19 cellular contexts compared by ENCODE assay signal in the genomic region with DNA sequence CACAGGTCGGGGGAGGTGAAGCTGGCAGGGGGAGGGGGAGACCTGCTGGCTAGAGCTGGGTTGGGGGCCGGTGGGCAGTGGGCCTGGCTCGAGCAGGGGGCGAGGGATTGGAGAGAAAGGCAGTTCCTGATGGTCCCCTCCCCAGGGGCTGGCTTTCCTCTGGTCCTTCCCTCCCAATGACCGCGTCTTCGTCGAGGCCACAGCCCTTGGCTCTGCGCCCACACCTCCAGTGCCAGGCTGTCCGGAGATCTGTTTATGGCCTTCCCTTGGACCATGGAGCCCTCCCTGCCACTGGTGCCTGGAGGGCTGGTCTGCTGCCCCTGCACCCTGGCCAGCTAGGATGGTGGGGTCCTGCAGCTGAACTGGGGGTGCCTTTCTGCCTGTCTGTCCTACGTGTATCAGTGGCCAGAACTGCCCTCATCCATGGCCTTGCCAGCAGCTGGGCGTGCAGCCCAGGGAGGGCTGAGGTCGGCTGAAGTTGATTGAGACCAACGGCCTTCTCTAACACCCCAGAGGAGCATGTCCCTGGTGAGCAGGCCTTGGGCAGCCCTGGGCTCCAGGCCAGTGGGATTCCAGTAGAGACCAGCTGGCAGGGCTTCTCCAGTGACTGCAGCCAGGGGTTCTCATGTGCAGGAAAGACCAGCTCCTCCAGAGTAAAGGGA. TPM values are rescaled to one million over a fixed set of nuclear protein-coding genes. Genes with fewer than 3 reads are reported as not detected.
A peak's percentile ranks its signal among the peaks of the same experiment; 100 is the strongest.
DNase-seq lines count a peak whose midpoint lies in the region; ATAC-seq and TF ChIP-seq lines count a peak whose summit lies in the region.
"Had no signal": no experiment of that assay in that cellular context is flagged by ENCODE, and none has a peak within 500 bp of the region (broad histone marks: within the 10 kb centered on the region; RNA-seq: fewer than 3 reads in every experiment).

No MANE protein-coding gene starts in this region.

- H3K36me3 Mint-ChIP-seq in endodermal cell (ENCODE audit: low read depth): peaks cover 14% of the 10 kb centered on the region
- H3K36me3 Mint-ChIP-seq: activated naive CD4-positive, alpha-beta T cell treated with anti-CD3 and anti-CD28 coated beads, Interleukin-2, amount 50 U/mL, for 72 hours; mesothelial cell of epicardium had no signal

- no peak for ATAC-seq in HG03139 (IDR thresholded peaks at IDR 0.05; ENCODE audit: unreplicated experiment)
- ATAC-seq: activated naive CD4-positive, alpha-beta T cell treated with anti-CD3 and anti-CD28 coated beads, Interleukin-2, amount 50 U/mL, for 72 hours; stimulated activated naive B cell treated with anti-CD40 and anti-IgM and Interleukin-4, amounts not matched to agents 10 μg/mL and 1 μg/mL and 100 μg/mL, for 72 hours had no signal

- no peaks in the 10 kb centered on the region for H4K20me1 ChIP-seq in Karpas-422 (ENCODE audit: insufficient read depth, low read depth, low read length)

- H2AFZ ChIP-seq in Karpas-422 (ENCODE audit: low read length): no peak overlapping the region

- H3K9me2 ChIP-seq in Karpas-422 (replicated peaks; ENCODE audit: insufficient read depth, low read length): no peaks in the 10 kb centered on the region

- H3K4me3 ChIP-seq in Karpas-422 (ENCODE audit: low read length) (peak overlapping the region; percentile 14; the same call in 1 of the 2 replicates), coronary artery (peak overlapping the region; percentile 42), endodermal cell (ENCODE audit: low read length) (no peak overlapping the region)
- H3K4me3 ChIP-seq: esophagus muscularis mucosa, HAP-1, SK-N-MC had no signal

- peaks cover 47% of the 10 kb centered on the region for H3K79me2 ChIP-seq in Karpas-422 (ENCODE audit: low read length)

- H3K9me3 ChIP-seq in Karpas-422 (ENCODE audit: low read length) (no peaks in the 10 kb centered on the region), endodermal cell (ENCODE audit: control insufficient read depth, low read length) (no peaks in the 10 kb centered on the region)
- H3K9me3 ChIP-seq: esophagus muscularis mucosa, HAP-1 had no signal

- no peaks in the 10 kb centered on the region for H3K9me3 Mint-ChIP-seq in endodermal cell
- H3K9me3 Mint-ChIP-seq: activated naive CD4-positive, alpha-beta T cell treated with anti-CD3 and anti-CD28 coated beads, Interleukin-2, amount 50 U/mL, for 72 hours; mesothelial cell of epicardium had no signal

- peaks cover 85% of the 10 kb centered on the region for H3K4me1 ChIP-seq in Karpas-422 (ENCODE audit: low read length)
- H3K4me1 ChIP-seq in endodermal cell (ENCODE audit: control insufficient read depth, insufficient read depth, low read length): no peaks in the 10 kb centered on the region
- H3K4me1 ChIP-seq: HAP-1 had no signal

- peaks cover 5% of the 10 kb centered on the region for H3K4me1 Mint-ChIP-seq in endodermal cell
- H3K4me1 Mint-ChIP-seq: mesothelial cell of epicardium had no signal

- TF ChIP-seq CTCF in coronary artery (IDR thresholded peaks at IDR 0.05) (no peak), endodermal cell (conservative IDR thresholded peaks at IDR 0.05) (no peak)

- DNase-seq in Karpas-422 (no peak), coronary artery (ENCODE audit: low spot score) (no peak), substantia nigra (lab: John Stamatoyannopoulos, UW) (peak in 40 of 49 donors; percentile 13 to 78 (median 49)), DMS153 treated with DMSO at 0.1 percent for 48 hours (lab: John Stamatoyannopoulos, UW; ENCODE audit: unreplicated experiment) (no peak), endodermal cell (no peak), activated T-cell treated with anti-CD3 and anti-CD28 coated beads for 4 hours (no peak)
- DNase-seq: GF-D8; MM.1S; stimulated activated CD4-positive, alpha-beta T cell treated with anti-CD3 and anti-CD28 coated beads, Interleukin-4, amount 100 ng/mL, for 1 hour; stimulated activated naive B cell treated with anti-CD40 and anti-IgM and Interleukin-4, amounts not matched to agents 10 μg/mL and 1 μg/mL and 100 μg/mL, for 72 hours had no signal

- H3K9ac ChIP-seq in Karpas-422 (ENCODE audit: low read length) (peak overlapping the region; percentile 59), endodermal cell (ENCODE audit: extremely low read depth, low read length, poor library complexity, severe bottlenecking) (no peak overlapping the region)

- no peak overlapping the region for H3K27ac Mint-ChIP-seq in endodermal cell
- H3K27ac Mint-ChIP-seq: mesothelial cell of epicardium; progenitor cell of endocrine pancreas; stimulated activated naive B cell treated with anti-CD40 and anti-IgM and Interleukin-4, amounts not matched to agents 10 μg/mL and 1 μg/mL and 100 μg/mL, for 72 hours had no signal

- peaks cover 9% of the 10 kb centered on the region for H3K36me3 ChIP-seq in Karpas-422 (ENCODE audit: insufficient read depth, low read length)
- peaks cover 9% of the 10 kb centered on the region for H3K36me3 ChIP-seq in endodermal cell (ENCODE audit: control insufficient read depth, insufficient read depth, low read length)
- H3K36me3 ChIP-seq: HAP-1 had no signal

- no peaks in the 10 kb centered on the region for H3K27me3 Mint-ChIP-seq in endodermal cell (ENCODE audit: insufficient read depth)
- H3K27me3 Mint-ChIP-seq: progenitor cell of endocrine pancreas; stimulated activated naive B cell treated with anti-CD40 and anti-IgM and Interleukin-4, amounts not matched to agents 10 μg/mL and 1 μg/mL and 100 μg/mL, for 72 hours had no signal

- H3K27ac ChIP-seq in Karpas-422 (ENCODE audit: low read length) (peak overlapping the region; percentile 97), coronary artery (peak overlapping the region; percentile 67 to 68), layer of hippocampus (ENCODE audit: low read depth, low read length) (peak overlapping the region; percentile 64), substantia nigra (ENCODE audit: low read depth, low read length, poor library complexity, severe bottlenecking) (peak overlapping the region; percentile 88), endodermal cell (ENCODE audit: low read depth, low read length) (no peak overlapping the region)
- H3K27ac ChIP-seq: SK-N-MC, VCaP had no signal

- 93 to 95% methylated on average over 7 to 14 of the region's 14 CpGs for WGBS in endodermal cell (ENCODE audit: insufficient coverage in 1 of 2, insufficient read length in 1 of 2), 2 experiments

- H3K4me2 ChIP-seq in Karpas-422 (ENCODE audit: low read depth, low read length, poor library complexity, severe bottlenecking): peak overlapping the region; percentile 64

- H3K4me3 Mint-ChIP-seq in endodermal cell: no peak overlapping the region
- H3K4me3 Mint-ChIP-seq: mesothelial cell of epicardium; stimulated activated naive B cell treated with anti-CD40 and anti-IgM and Interleukin-4, amounts not matched to agents 10 μg/mL and 1 μg/mL and 100 μg/mL, for 72 hours had no signal

- no peaks in the 10 kb centered on the region for H3K27me3 ChIP-seq in Karpas-422 (ENCODE audit: low read length)
- H3K27me3 ChIP-seq in layer of hippocampus (ENCODE audit: control insufficient read depth, insufficient read depth, low read length): no peaks in the 10 kb centered on the region
- H3K27me3 ChIP-seq in endodermal cell (ENCODE audit: control insufficient read depth, insufficient read depth, low read length, poor library complexity, severe bottlenecking): no peaks in the 10 kb centered on the region
- H3K27me3 ChIP-seq: esophagus muscularis mucosa had no signal

RNA-seq across cellular contexts. Expression of gene TANGO2, which starts 12.3 kb away (rescaled TPM):
- total RNA-seq in Karpas-422 (2014; rRNA removed; shearing (Covaris generic); ENCODE audit: low replicate concordance): 36.8 and 39.0 TPM in 2 replicates
- 10 to 100 TPM; 19.9 to 21.8 TPM for total RNA-seq in endodermal cell
- 8.5 TPM for polyA plus RNA-seq in endodermal cell (2013, experiment 1 of 2)
- 9.2 TPM for polyA plus RNA-seq in endodermal cell (2013, experiment 2 of 2)

RNA-seq across cellular contexts. Expression of gene ARVCF, which starts 16.6 kb away (rescaled TPM):
- 4.3 and 13.7 TPM in 2 replicates for total RNA-seq in Karpas-422 (2014; rRNA removed; shearing (Covaris generic); ENCODE audit: low replicate concordance)
- total RNA-seq in endodermal cell: 10 to 100 TPM; 48.3 to 61.3 TPM
- polyA plus RNA-seq in endodermal cell (2013, experiment 1 of 2): 71.1 TPM
- 66.0 TPM for polyA plus RNA-seq in endodermal cell (2013, experiment 2 of 2)

RNA-seq across cellular contexts. Expression of gene DGCR8, which starts 46.9 kb away (rescaled TPM):
- total RNA-seq in Karpas-422 (2014; rRNA removed; shearing (Covaris generic); ENCODE audit: low replicate concordance): 16.4 and 26.6 TPM in 2 replicates
- total RNA-seq in endodermal cell: 10 to 100 TPM; 61.3 to 76.1 TPM
- polyA plus RNA-seq in endodermal cell (2013, experiment 1 of 2): 43.6 TPM
- 34.4 TPM for polyA plus RNA-seq in endodermal cell (2013, experiment 2 of 2)

Comparison
In these comparisons a context has a peak if more than half of its experiments do, and no peak if none do; other contexts are left out.
1. DNase-seq: peak in substantia nigra (40 of 49); none in Karpas-422 (single experiment), coronary artery (single experiment), DMS153 treated with DMSO at 0.1 percent for 48 hours (single experiment), endodermal cell (single experiment) and activated T-cell treated with anti-CD3 and anti-CD28 coated beads for 4 hours (single experiment).